Comparison of ENCODE assay signal across 9 cellular contexts in genomic region chr17:59357929-59358328, GRCh38. TPM values are rescaled to one million over a fixed set of nuclear protein-coding genes. Genes with fewer than 3 reads are reported as not detected.
A peak's percentile ranks its signal among the peaks of the same experiment; 100 is the strongest.
DNase-seq lines count a peak whose midpoint lies in the region; ATAC-seq and TF ChIP-seq lines count a peak whose summit lies in the region.
"Had no signal": no experiment of that assay in that cellular context is flagged by ENCODE, and none has a peak within 500 bp of the region (broad histone marks: within the 10 kb centered on the region; RNA-seq: fewer than 3 reads in every experiment).

No MANE protein-coding gene starts in this region.

- peaks cover 4% of the 10 kb centered on the region for H3K79me2 ChIP-seq in ACC112 (ENCODE audit: control insufficient read depth, insufficient read depth, low read length, unreplicated experiment)

- H3K27ac ChIP-seq in ACC112 (ENCODE audit: low read depth, low read length) = peak overlapping the region; percentile 93

- ATAC-seq in GM19467 (IDR thresholded peaks at IDR 0.05; ENCODE audit: unreplicated experiment) = no peak

- peaks cover 9% of the 10 kb centered on the region; the same call in 1 of the 2 replicates for H3K36me3 ChIP-seq in ACC112 (ENCODE audit: insufficient read depth, low read length)
- H3K36me3 ChIP-seq: HAP-1 had no signal

- TF ChIP-seq CTCF in GM13977 (IDR thresholded peaks at IDR 0.05; ENCODE audit: extremely low read depth, insufficient read depth, missing control alignments) = no peak

- peaks cover 50% of the 10 kb centered on the region for H3K4me1 ChIP-seq in ACC112 (ENCODE audit: control insufficient read depth, insufficient read depth, low read length, unreplicated experiment)

- peak overlapping the region; percentile 18; the same call in 1 of the 2 replicates for H3K4me3 ChIP-seq in ACC112 (ENCODE audit: low read depth, low read length)
- H3K4me3 ChIP-seq: HAP-1 had no signal

- H2AFZ ChIP-seq in ACC112 (ENCODE audit: low read length, unreplicated experiment) = no peak overlapping the region

- in situ Hi-C loops in GM13977 (cut with MboI; ENCODE audit: low pct_unique_long_range_greater_than_20kb, low sequenced_read_pairs, unreplicated experiment) = no loop called here

- H3K27me3 ChIP-seq in ACC112 (ENCODE audit: insufficient read depth, low read length) = no peaks in the 10 kb centered on the region

- DNase-seq in HPDE6-E6E7 (ENCODE audit: extremely low spot score) (peak; percentile 76), astrocyte of the hippocampus (ENCODE audit: low read depth, low spot score) (peak; percentile 60), myocyte (ENCODE audit: low read depth) (peak; percentile 83), NCI-H2171 (lab: John Stamatoyannopoulos, UW) (no peak), GM13977 (ENCODE audit: low spot score) (no peak), NCI-H82 (lab: John Stamatoyannopoulos, UW) (no peak)

RNA-seq across cellular contexts. Expression of gene YPEL2, which starts 26.5 kb away (rescaled TPM):
- 12.3 and 16.2 TPM in 2 replicates for total RNA-seq in myocyte
- 11.3 TPM for polyA plus RNA-seq in myocyte (2012)

Comparison
In these comparisons a context has a peak if more than half of its experiments do, and no peak if none do; other contexts are left out.
1. DNase-seq: peak in HPDE6-E6E7 (single experiment), astrocyte of the hippocampus (single experiment) and myocyte (single experiment); none in NCI-H2171 (single experiment), GM13977 (single experiment) and NCI-H82 (single experiment).